22 cellular contexts compared by ENCODE assay signal in the genomic region with DNA sequence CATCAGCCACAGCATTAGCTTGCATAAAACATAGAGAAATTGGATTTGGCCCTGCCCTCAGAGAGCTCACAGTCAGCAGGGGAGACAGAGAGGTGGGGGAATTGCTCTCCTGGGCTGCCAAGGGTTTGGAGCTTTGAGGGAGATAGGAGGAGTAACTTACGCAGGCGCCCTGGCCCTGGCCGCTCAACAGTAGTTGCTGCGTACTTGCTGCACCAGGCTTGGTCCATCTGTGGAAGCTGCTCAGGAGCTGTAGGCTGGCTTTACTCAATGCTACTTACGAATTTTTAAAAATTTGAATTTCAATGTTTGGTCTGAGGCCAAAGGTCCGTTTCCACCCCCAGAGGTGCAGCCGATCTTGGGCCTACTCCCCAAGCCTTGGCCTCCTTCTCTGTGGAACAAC.
"Had no signal": no experiment of that assay in that cellular context is flagged by ENCODE, and none has a peak within 500 bp of the region (broad histone marks: within the 10 kb centered on the region; RNA-seq: fewer than 3 reads in every experiment).

No MANE protein-coding gene starts in this region.

- DNase-seq: NCI-H1092 treated with DMSO at 0.1 percent for 48 hours, NCI-H1436, NCI-H187, NCI-H2029, NCI-H2081 treated with DMSO at 0.1 percent for 48 hours, NCI-H2171, NCI-H226, NCI-H446, NCI-H510A, NCI-H524 treated with DMSO at 0.1 percent for 48 hours, NCI-H69, NCI-H774, SHP77 treated with DMSO at 0.1 percent for 48 hours had no signal

- H3K4me3 Mint-ChIP-seq: IgD-negative memory B cell had no signal

- H3K9me3 ChIP-seq: SJCRH30 had no signal

- H3K27ac ChIP-seq: KMS-11, RWPE1, SJCRH30 had no signal

- H3K4me1 ChIP-seq: SJCRH30 had no signal

- H3K36me3 ChIP-seq: SJCRH30 had no signal

- H3K27me3 ChIP-seq: SJCRH30 had no signal

- H3K36me3 Mint-ChIP-seq: IgD-negative memory B cell had no signal

- H3K9ac ChIP-seq: KMS-11 had no signal

- H3K27me3 Mint-ChIP-seq: IgD-negative memory B cell had no signal

- ATAC-seq: Panc1, PC-3, Right ventricle myocardium inferior, SK-N-SH treated with all-trans-retinoic acid at 6 μM for 48 hours had no signal

- H3K4me3 ChIP-seq: K562, SJCRH30 had no signal

- H3K4me1 Mint-ChIP-seq: IgD-negative memory B cell had no signal
